8 cellular contexts compared by ENCODE assay signal in genomic region chr17:44187131-44187899, GRCh38. TPM values are rescaled to one million over a fixed set of nuclear protein-coding genes. Genes with fewer than 3 reads are reported as not detected.
A peak's percentile ranks its signal among the peaks of the same experiment; 100 is the strongest.
DNase-seq lines count a peak whose midpoint lies in the region; ATAC-seq, FAIRE-seq and TF ChIP-seq lines count a peak whose summit lies in the region.

No MANE protein-coding gene starts in this region.

- no peak for FAIRE-seq in frontal cortex (lab: Jason Lieb, UNC)

- POLR2A ChIA-PET in CD8-positive, alpha-beta memory T cell (lab: Charles Lee): interaction anchor here (0.7 to 4.6 kb wide), 9 partner anchors 8 to 1189 kb away, joined by 3 to 50 read pairs (median 7); partner anchors contain the start of genes ATXN7L3, HDAC5, RPL27 and UBTF

- peaks cover 0 to 61% (median 4%) of the 10 kb centered on the region in 3 donors for H3K36me3 Mint-ChIP-seq in CD8-positive, alpha-beta memory T cell

- peak overlapping the region; percentile 100 for H3K27ac ChIP-seq in CD8-positive, alpha-beta memory T cell (ENCODE audit: low read depth, low read length)
- H3K27ac ChIP-seq in VCaP (peak overlapping the region; percentile 93), fibroblast of lung (ENCODE audit: insufficient read depth, low read length) (peak overlapping the region; percentile 99), osteoblast (ENCODE audit: low read depth, low read length) (peak overlapping the region; percentile 99)

- peaks cover 39 to 51% (median 49%) of the 10 kb centered on the region in 3 donors for H3K4me1 Mint-ChIP-seq in CD8-positive, alpha-beta memory T cell

- ATAC-seq in GM19351 (IDR thresholded peaks at IDR 0.05; ENCODE audit: unreplicated experiment) (peak; percentile 51), HG03354 (IDR thresholded peaks at IDR 0.05; ENCODE audit: poor library complexity, severe bottlenecking, unreplicated experiment) (peak; percentile 55)

- peaks cover 35% of the 10 kb centered on the region for H3K4me1 ChIP-seq in CD8-positive, alpha-beta memory T cell (ENCODE audit: insufficient read depth, low read length)
- H3K4me1 ChIP-seq in fibroblast of lung (ENCODE audit: control insufficient read depth, extremely low read depth, insufficient read depth, low read length) (peaks cover 9% of the 10 kb centered on the region), osteoblast (ENCODE audit: insufficient read depth, low read length) (peaks cover 11% of the 10 kb centered on the region)

- peak overlapping the region; percentile 89 to 100 (median 100) for H3K27ac Mint-ChIP-seq in CD8-positive, alpha-beta memory T cell

- H3K4me3 Mint-ChIP-seq in CD8-positive, alpha-beta memory T cell: peak overlapping the region; percentile 90 to 100 (median 99)

- peak overlapping the region; percentile 100 for H3K4me3 ChIP-seq in CD8-positive, alpha-beta memory T cell (ENCODE audit: low read length)
- H3K4me3 ChIP-seq in fibroblast of lung (replicated peaks in 1 of 4; ENCODE audit: control extremely low read depth in 1 of 4, insufficient read depth in 1 of 4, low read depth in 3 of 4, low read length in 4 of 4) (peak overlapping the region; percentile 80 to 100 (median 100)), osteoblast (ENCODE audit: insufficient read depth, low read length) (peak overlapping the region; percentile 100)

- H3K79me2 ChIP-seq in fibroblast of lung (ENCODE audit: control insufficient read depth, insufficient read depth, low read length): peaks cover 40% of the 10 kb centered on the region
- H3K79me2 ChIP-seq in osteoblast (ENCODE audit: insufficient read depth, low read length): peaks cover 55% of the 10 kb centered on the region

- H2AFZ ChIP-seq in fibroblast of lung (ENCODE audit: low read length) (peak overlapping the region; percentile 96), osteoblast (ENCODE audit: low read length) (peak overlapping the region; percentile 97)

- H3K4me2 ChIP-seq in fibroblast of lung (ENCODE audit: extremely low read depth, insufficient read depth, low read length) (peak overlapping the region; percentile 83), osteoblast (ENCODE audit: insufficient read depth, low read length) (peak overlapping the region; percentile 94)

- peak in 4 of 5 donors; percentile 18 to 64 (median 28) for DNase-seq in CD8-positive, alpha-beta memory T cell
- peak; percentile 42 to 70 for DNase-seq in fibroblast of lung (ENCODE audit: low read depth in 2 of 2)
- DNase-seq in osteoblast (ENCODE audit: insufficient read length, low spot score, missing footprints): peak; percentile 58
- DNase-seq in H4 (ENCODE audit: low spot score): no peak
- DNase-seq in frontal cortex (ENCODE audit: low spot score in 2 of 2): no peak

- H4K20me1 ChIP-seq in fibroblast of lung (ENCODE audit: control insufficient read depth, extremely low read depth, insufficient read depth, low read length) (no peaks in the 10 kb centered on the region), osteoblast (ENCODE audit: insufficient read depth, low read length) (peaks cover 14% of the 10 kb centered on the region)

- peaks cover 0 to 2% of the 10 kb centered on the region in 2 donors for H3K27me3 Mint-ChIP-seq in CD8-positive, alpha-beta memory T cell

- peaks cover 8% of the 10 kb centered on the region for H3K36me3 ChIP-seq in CD8-positive, alpha-beta memory T cell (ENCODE audit: insufficient read depth, low read length)
- H3K36me3 ChIP-seq in fibroblast of lung (ENCODE audit: control insufficient read depth, insufficient read depth, low read length): peaks cover 14% of the 10 kb centered on the region
- peaks cover 20% of the 10 kb centered on the region for H3K36me3 ChIP-seq in osteoblast (ENCODE audit: insufficient read depth, low read length)

- H3K9me3 ChIP-seq in CD8-positive, alpha-beta memory T cell (ENCODE audit: low read length): no peaks in the 10 kb centered on the region
- H3K9me3 ChIP-seq in fibroblast of lung (ENCODE audit: control insufficient read depth, insufficient read depth, low read depth, low read length) (no peaks in the 10 kb centered on the region), osteoblast (ENCODE audit: low read depth, low read length) (no peaks in the 10 kb centered on the region)

- no peaks in the 10 kb centered on the region for H3K9me3 Mint-ChIP-seq in CD8-positive, alpha-beta memory T cell

- TF ChIP-seq CTCF in VCaP (conservative IDR thresholded peaks at IDR 0.05) (no peak), fibroblast of lung (conservative IDR thresholded peaks at IDR 0.05 in 1 of 2, IDR thresholded peaks at IDR 0.05 in 1 of 2; ENCODE audit: low read depth in 1 of 2, low read length in 2 of 2) (no peak), osteoblast (IDR thresholded peaks at IDR 0.05; ENCODE audit: extremely low read depth, low read depth, low read length) (no peak)

- CTCF ChIA-PET in CD8-positive, alpha-beta memory T cell (lab: Charles Lee): interaction anchor here (1.0 to 3.1 kb wide), 8 partner anchors 11 to 164 kb away, joined by 3 to 15 read pairs (median 5); partner anchors contain the start of gene GRN

- H3K9ac ChIP-seq in fibroblast of lung (ENCODE audit: insufficient read depth, low read length): peak overlapping the region; percentile 98

- H3K27me3 ChIP-seq in CD8-positive, alpha-beta memory T cell (ENCODE audit: insufficient read depth, low read length, poor library complexity, severe bottlenecking): no peaks in the 10 kb centered on the region
- no peaks in the 10 kb centered on the region for H3K27me3 ChIP-seq in fibroblast of lung (ENCODE audit: control insufficient read depth, insufficient read depth, low read length)
- no peaks in the 10 kb centered on the region for H3K27me3 ChIP-seq in osteoblast (ENCODE audit: insufficient read depth, low read length)

RNA-seq across cellular contexts. Expression of gene TMUB2, which starts 0.5 kb away (rescaled TPM):
- 10 to 100 TPM; 20.8 to 22.5 TPM for total RNA-seq in CD8-positive, alpha-beta memory T cell
- polyA plus RNA-seq in CD8-positive, alpha-beta memory T cell: 37.5 TPM
- total RNA-seq in fibroblast of lung: 36.2 and 45.4 TPM in 2 replicates
- 33.1 and 37.3 TPM in 2 replicates for polyA plus RNA-seq in fibroblast of lung
- polyA plus RNA-seq in fibroblast of lung (2012): 28.1 and 31.8 TPM in 2 replicates
- 40.5 and 47.1 TPM in 2 replicates for polyA minus RNA-seq in fibroblast of lung (ENCODE audit: low replicate concordance)
- 27.1 and 27.9 TPM in 2 replicates for total RNA-seq in osteoblast
- 16.4 and 19.1 TPM in 2 replicates for total RNA-seq in H4 (2014; rRNA removed; shearing (Covaris generic))
- 22.0 TPM for total RNA-seq in frontal cortex

RNA-seq across cellular contexts. Expression of gene ATXN7L3, which starts 12.4 kb away (rescaled TPM):
- total RNA-seq in CD8-positive, alpha-beta memory T cell: 100 to 1,000 TPM in 1 of 2 experiments, 10 to 100 TPM in 1; 96.6 to 111 TPM
- 15.4 TPM for polyA plus RNA-seq in CD8-positive, alpha-beta memory T cell
- 33.6 and 36.5 TPM in 2 replicates for total RNA-seq in fibroblast of lung
- polyA plus RNA-seq in fibroblast of lung: 31.8 and 34.8 TPM in 2 replicates
- polyA plus RNA-seq in fibroblast of lung (2012): 32.2 and 32.5 TPM in 2 replicates
- polyA minus RNA-seq in fibroblast of lung (ENCODE audit: low replicate concordance): 60.1 and 67.0 TPM in 2 replicates
- total RNA-seq in osteoblast: 34.5 and 38.4 TPM in 2 replicates
- total RNA-seq in H4 (2014; rRNA removed; shearing (Covaris generic)): 26.6 and 33.0 TPM in 2 replicates
- 64.4 TPM for total RNA-seq in frontal cortex

RNA-seq across cellular contexts. Expression of gene ASB16, which starts 16.8 kb away (rescaled TPM):
- total RNA-seq in CD8-positive, alpha-beta memory T cell: under 1 TPM in 1 of 2 experiments, not detected in 1; 0.11 TPM
- 0.10 TPM for polyA plus RNA-seq in CD8-positive, alpha-beta memory T cell
- total RNA-seq in fibroblast of lung (under 0.01 and 0.17 TPM in 2 replicates), osteoblast (not detected in 2 replicates), frontal cortex (not detected)
- polyA plus RNA-seq in fibroblast of lung: 0.07 TPM in 1 of 2 replicates, not detected in the other
- polyA plus RNA-seq in fibroblast of lung (2012): 0.48 and 0.63 TPM in 2 replicates
- 1.1 and 1.5 TPM in 2 replicates for polyA minus RNA-seq in fibroblast of lung (ENCODE audit: low replicate concordance)
- not detected in 2 replicates for total RNA-seq in H4 (2014; rRNA removed; shearing (Covaris generic))

RNA-seq across cellular contexts. Expression of gene UBTF, which starts 32.2 kb away (rescaled TPM):
- total RNA-seq in CD8-positive, alpha-beta memory T cell: 100 to 1,000 TPM; 186 to 199 TPM
- 78.0 TPM for polyA plus RNA-seq in CD8-positive, alpha-beta memory T cell
- 42.1 and 49.8 TPM in 2 replicates for total RNA-seq in fibroblast of lung
- polyA plus RNA-seq in fibroblast of lung: 25.1 and 34.3 TPM in 2 replicates
- 47.9 and 55.9 TPM in 2 replicates for polyA plus RNA-seq in fibroblast of lung (2012)
- 33.1 and 43.0 TPM in 2 replicates for polyA minus RNA-seq in fibroblast of lung (ENCODE audit: low replicate concordance)
- total RNA-seq in osteoblast: 49.6 and 51.3 TPM in 2 replicates
- 36.4 and 40.3 TPM in 2 replicates for total RNA-seq in H4 (2014; rRNA removed; shearing (Covaris generic))
- 69.3 TPM for total RNA-seq in frontal cortex

RNA-seq across cellular contexts. Expression of gene HROB, which starts 45.6 kb away (rescaled TPM):
- 10 to 100 TPM; 16.2 to 16.5 TPM for total RNA-seq in CD8-positive, alpha-beta memory T cell
- polyA plus RNA-seq in CD8-positive, alpha-beta memory T cell: not detected
- 1.0 and 1.5 TPM in 2 replicates for total RNA-seq in fibroblast of lung
- polyA plus RNA-seq in fibroblast of lung: 1.8 and 4.7 TPM in 2 replicates
- 1.4 and 4.5 TPM in 2 replicates for polyA plus RNA-seq in fibroblast of lung (2012)
- polyA minus RNA-seq in fibroblast of lung (ENCODE audit: low replicate concordance): 2.3 and 16.6 TPM in 2 replicates
- 1.8 TPM in 2 replicates for total RNA-seq in osteoblast
- total RNA-seq in H4 (2014; rRNA removed; shearing (Covaris generic)): 4.0 and 7.0 TPM in 2 replicates
- total RNA-seq in frontal cortex: 0.82 TPM

Comparison
In these comparisons a context has a peak if more than half of its experiments do, and no peak if none do; other contexts are left out.
1. DNase-seq: peak in CD8-positive, alpha-beta memory T cell (4 of 5), fibroblast of lung (2 of 2) and osteoblast (single experiment); none in H4 (single experiment) and frontal cortex (0 of 2).
2. Peak in every context shown above with its lines, with median percentiles within 50 percentile points of each other: H3K27ac ChIP-seq and H3K4me3 ChIP-seq.